In genomic region chr9:135008416-135008815, GRCh38 we compare ENCODE assay signal across 30 cellular contexts.
"Had no signal": no experiment of that assay in that cellular context is flagged by ENCODE, and none has a peak within 500 bp of the region (broad histone marks: within the 10 kb centered on the region; RNA-seq: fewer than 3 reads in every experiment).

No MANE protein-coding gene starts in this region.

- ATAC-seq: activated CD4-positive, CD25-positive, alpha-beta regulatory T cell treated with anti-CD3 and anti-CD28 coated beads, Interleukin-2, amount 50 U/mL, for 24 hours; activated CD8-positive, alpha-beta memory T cell treated with anti-CD3 and anti-CD28 coated beads, Interleukin-2, amount 10 ng/mL, durations not matched to agents 7 days and 5 days; activated CD8-positive, alpha-beta T cell treated with anti-CD3 and anti-CD28 coated beads, Interleukin-2, amount 10 ng/mL, durations not matched to agents 7 days and 5 days; activated naive CD4-positive, alpha-beta T cell treated with anti-CD3 and anti-CD28 coated beads, Interleukin-2, amount 50 U/mL, for 72 hours; activated T-cell treated with anti-CD3 and anti-CD28 coated beads, Interleukin-2, amount 50 U/mL, for 72 hours; gastroesophageal sphincter; SK-N-SH treated with all-trans-retinoic acid at 6 μM for 48 hours; T-helper 17 cell had no signal

- H3K9me3 Mint-ChIP-seq: activated B cell treated with CpG ODN at 0.5 μM for 24 hours; activated CD4-positive, alpha-beta memory T cell treated with anti-CD3 and anti-CD28 coated beads for 36 hours; activated naive CD4-positive, alpha-beta T cell treated with anti-CD3 and anti-CD28 coated beads, Interleukin-2, amount 10 ng/mL, durations not matched to agents 7 days and 5 days; activated naive CD4-positive, alpha-beta T cell treated with anti-CD3 and anti-CD28 coated beads, Interleukin-2, amount 50 U/mL, for 72 hours; activated naive CD8-positive, alpha-beta T cell treated with anti-CD3 and anti-CD28 coated beads, Interleukin-2, amount 10 ng/mL, durations not matched to agents 7 days and 5 days; activated T-cell treated with anti-CD3 and anti-CD28 coated beads, Interleukin-2, amount 50 U/mL, for 72 hours; T-helper 2 cell treated with Interferon-gamma antibody and Interleukin-4, amounts not matched to agents 5 μg/mL and 100 μg/mL, for 36 hours had no signal

- H3K4me1 Mint-ChIP-seq: activated B cell treated with CpG ODN at 0.5 μM for 24 hours; activated CD8-positive, alpha-beta memory T cell treated with anti-CD3 and anti-CD28 coated beads, Interleukin-2, amount 10 ng/mL, durations not matched to agents 7 days and 5 days; activated naive CD4-positive, alpha-beta T cell treated with anti-CD3 and anti-CD28 coated beads, Interleukin-2, amount 10 ng/mL, durations not matched to agents 7 days and 5 days; activated naive CD8-positive, alpha-beta T cell treated with anti-CD3 and anti-CD28 coated beads, Interleukin-2, amount 10 ng/mL, durations not matched to agents 7 days and 5 days; T-helper 17 cell had no signal

- H3K36me3 Mint-ChIP-seq: activated CD4-positive, alpha-beta memory T cell treated with anti-CD3 and anti-CD28 coated beads for 36 hours; activated CD8-positive, alpha-beta memory T cell treated with anti-CD3 and anti-CD28 coated beads, Interleukin-2, amount 10 ng/mL, durations not matched to agents 7 days and 5 days; activated naive CD4-positive, alpha-beta T cell treated with anti-CD3 and anti-CD28 coated beads, Interleukin-2, amount 10 ng/mL, durations not matched to agents 7 days and 5 days; activated naive CD4-positive, alpha-beta T cell treated with anti-CD3 and anti-CD28 coated beads, Interleukin-2, amount 50 U/mL, for 72 hours; activated naive CD8-positive, alpha-beta T cell treated with anti-CD3 and anti-CD28 coated beads, Interleukin-2, amount 10 ng/mL, durations not matched to agents 7 days and 5 days; brain had no signal

- H3K9me3 ChIP-seq: ascending aorta, breast epithelium, colonic mucosa, esophagus squamous epithelium, gastroesophageal sphincter had no signal

- H3K27me3 ChIP-seq: ascending aorta, breast epithelium, cardiac muscle cell, colonic mucosa had no signal

- H3K27ac Mint-ChIP-seq: activated B cell treated with CpG ODN at 0.5 μM for 24 hours; activated CD4-positive, alpha-beta memory T cell treated with anti-CD3 and anti-CD28 coated beads for 36 hours; activated CD8-positive, alpha-beta memory T cell treated with anti-CD3 and anti-CD28 coated beads, Interleukin-2, amount 10 ng/mL, durations not matched to agents 7 days and 5 days; activated CD8-positive, alpha-beta T cell treated with anti-CD3 and anti-CD28 coated beads, Interleukin-2, amount 10 ng/mL, durations not matched to agents 7 days and 5 days; activated naive CD4-positive, alpha-beta T cell treated with anti-CD3 and anti-CD28 coated beads, Interleukin-2, amount 10 ng/mL, durations not matched to agents 7 days and 5 days; activated naive CD4-positive, alpha-beta T cell treated with anti-CD3 and anti-CD28 coated beads, Interleukin-2, amount 50 U/mL, for 72 hours; activated naive CD8-positive, alpha-beta T cell treated with anti-CD3 and anti-CD28 coated beads, Interleukin-2, amount 10 ng/mL, durations not matched to agents 7 days and 5 days; activated T-cell treated with anti-CD3 and anti-CD28 coated beads, Interleukin-2, amount 50 U/mL, for 72 hours; T-helper 17 cell; T-helper 2 cell treated with Interferon-gamma antibody and Interleukin-4, amounts not matched to agents 5 μg/mL and 100 μg/mL, for 36 hours had no signal

- H3K27ac ChIP-seq: ascending aorta, breast epithelium, cardiac muscle cell, colonic mucosa, epithelial cell of prostate, esophagus squamous epithelium, gastroesophageal sphincter, WERI-Rb-1 had no signal

- H3K36me3 ChIP-seq: ascending aorta, breast epithelium, cardiac muscle cell, colonic mucosa, esophagus squamous epithelium, gastroesophageal sphincter, WERI-Rb-1 had no signal

- H3K4me1 ChIP-seq: ascending aorta, breast epithelium, colonic mucosa, esophagus squamous epithelium, gastroesophageal sphincter had no signal

- H3K27me3 Mint-ChIP-seq: activated CD8-positive, alpha-beta memory T cell treated with anti-CD3 and anti-CD28 coated beads, Interleukin-2, amount 10 ng/mL, durations not matched to agents 7 days and 5 days; activated naive CD4-positive, alpha-beta T cell treated with anti-CD3 and anti-CD28 coated beads, Interleukin-2, amount 10 ng/mL, durations not matched to agents 7 days and 5 days; activated naive CD8-positive, alpha-beta T cell treated with anti-CD3 and anti-CD28 coated beads, Interleukin-2, amount 10 ng/mL, durations not matched to agents 7 days and 5 days had no signal

- H3K4me3 ChIP-seq: ascending aorta, breast epithelium, cardiac muscle cell, colonic mucosa, esophagus squamous epithelium, gastroesophageal sphincter had no signal

- DNase-seq: activated B cell treated with CpG ODN at 0.5 μM for 24 hours; activated CD4-positive, alpha-beta memory T cell treated with anti-CD3 and anti-CD28 coated beads for 36 hours; activated CD4-positive, alpha-beta T cell treated with anti-CD3 and anti-CD28 coated beads for 48 hours; activated CD8-positive, alpha-beta memory T cell treated with anti-CD3 and anti-CD28 coated beads, Interleukin-2, amount 10 ng/mL, durations not matched to agents 7 days and 5 days; activated CD8-positive, alpha-beta memory T cell treated with anti-CD3 and anti-CD28 coated beads, Interleukin-2, amount 50 U/mL, for 4 hours; activated CD8-positive, alpha-beta T cell treated with anti-CD3 and anti-CD28 coated beads, Interleukin-2, amount 10 ng/mL, durations not matched to agents 7 days and 5 days; activated gamma-delta T cell; activated naive CD4-positive, alpha-beta T cell; activated naive CD4-positive, alpha-beta T cell treated with anti-CD3 and anti-CD28 coated beads, Interleukin-2, amount 10 ng/mL, durations not matched to agents 7 days and 5 days; activated naive CD8-positive, alpha-beta T cell treated with anti-CD3 and anti-CD28 coated beads, Interleukin-2, amount 10 ng/mL, durations not matched to agents 7 days and 5 days; activated T-cell treated with anti-CD3 and anti-CD28 coated beads, Interleukin-2, amount 50 U/mL, for 1 hour; activated T-cell treated with anti-CD3 and anti-CD28 coated beads, Interleukin-2, amount 50 U/mL, for 72 hours; colonic mucosa; effector CD8-positive, alpha-beta T cell; esophagus squamous epithelium; foreskin melanocyte; T-helper 1 cell; T-helper 17 cell; T1000; WERI-Rb-1 had no signal

- H3K4me3 Mint-ChIP-seq: activated B cell treated with CpG ODN at 0.5 μM for 24 hours; activated CD4-positive, alpha-beta memory T cell treated with anti-CD3 and anti-CD28 coated beads for 36 hours; activated CD8-positive, alpha-beta memory T cell treated with anti-CD3 and anti-CD28 coated beads, Interleukin-2, amount 10 ng/mL, durations not matched to agents 7 days and 5 days; activated CD8-positive, alpha-beta T cell treated with anti-CD3 and anti-CD28 coated beads, Interleukin-2, amount 10 ng/mL, durations not matched to agents 7 days and 5 days; activated naive CD4-positive, alpha-beta T cell treated with anti-CD3 and anti-CD28 coated beads, Interleukin-2, amount 10 ng/mL, durations not matched to agents 7 days and 5 days; activated naive CD8-positive, alpha-beta T cell treated with anti-CD3 and anti-CD28 coated beads, Interleukin-2, amount 10 ng/mL, durations not matched to agents 7 days and 5 days; activated T-cell treated with anti-CD3 and anti-CD28 coated beads, Interleukin-2, amount 50 U/mL, for 72 hours; brain; T-helper 17 cell; T-helper 2 cell treated with Interferon-gamma antibody and Interleukin-4, amounts not matched to agents 5 μg/mL and 100 μg/mL, for 36 hours had no signal
